ENCODE assay signal across 8 cellular contexts in the genomic region with DNA sequence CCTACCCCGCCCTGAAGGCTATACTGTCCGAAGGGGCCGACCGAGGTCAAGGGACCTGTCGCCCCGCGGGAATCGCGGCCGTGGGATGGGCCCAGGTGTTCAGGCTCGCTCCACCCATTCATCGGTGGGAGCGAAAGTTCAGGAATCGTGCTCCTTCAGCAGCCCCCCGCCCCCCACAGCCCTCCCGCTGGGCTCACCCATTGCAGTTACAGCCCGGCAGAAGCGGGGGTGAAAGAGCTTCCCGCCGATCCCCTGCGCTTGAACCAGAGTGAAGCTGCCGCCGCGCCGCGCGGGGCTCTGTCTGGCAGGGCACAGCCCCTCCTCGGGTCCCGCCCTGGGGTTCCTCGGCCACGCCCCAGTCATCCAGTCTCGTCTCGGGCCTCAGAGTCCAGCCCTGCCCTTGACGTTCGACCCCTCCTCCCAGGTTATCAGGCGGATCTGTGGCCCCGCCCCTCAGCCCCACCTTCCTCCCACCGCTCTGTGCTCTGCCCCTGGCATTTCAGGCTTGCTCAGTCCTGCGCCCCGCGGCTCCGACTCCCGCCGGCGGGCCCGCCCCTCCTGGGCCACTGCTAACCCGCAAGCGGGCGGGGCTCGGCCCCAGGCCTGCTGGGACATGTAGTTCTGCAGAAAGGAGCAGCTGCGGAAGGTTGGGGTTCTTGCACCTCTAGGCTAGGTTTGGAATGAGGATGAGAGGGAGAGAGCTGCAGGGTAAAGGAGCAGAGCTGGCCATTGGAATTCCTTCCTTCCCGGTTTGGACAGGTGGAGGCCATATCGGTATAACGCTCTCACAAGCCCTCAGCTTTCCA. TPM values are rescaled to one million over a fixed set of nuclear protein-coding genes. Genes with fewer than 3 reads are reported as not detected.
DNase-seq lines count a peak whose midpoint lies in the region; ATAC-seq and TF ChIP-seq lines count a peak whose summit lies in the region.

Gene MYORG, minus strand, starts transcription at position 303 of the 806 bp plus-strand sequence. CDS start 3,955 bp downstream, outside the sequence.

- ATAC-seq in stimulated activated naive CD8-positive, alpha-beta T cell treated with anti-CD3 and anti-CD28 coated beads, Interleukin-15, amount 100 ng/mL, for 72 hours, result peak; percentile 87

- TF ChIP-seq CTCF in RWPE1 (conservative IDR thresholded peaks at IDR 0.05; ENCODE audit: low read depth), result no peak
- no peak for TF ChIP-seq CTCF in nephron progenitor cell (IDR thresholded peaks at IDR 0.05)

- DNase-seq in EL (peak; percentile 95), GOT3 (lab: John Stamatoyannopoulos, UW) (peak; percentile 46), LHCN-M2 (ENCODE audit: low read depth) (peak; percentile 91), RWPE1 (ENCODE audit: low spot score) (peak; percentile 100), fibroblast of the conjunctiva (ENCODE audit: low read depth) (peak; percentile 64), nephron progenitor cell (peak; percentile 97)
- DNase-seq in activated T-helper 9 cell treated with anti-CD3 and anti-CD28 coated beads, Interleukin-2, amount 50 U/mL, for 16 hours (ENCODE audit: low read depth), result peak; percentile 95
- peak; percentile 96 to 97 for DNase-seq in stimulated activated naive CD8-positive, alpha-beta T cell treated with anti-CD3 and anti-CD28 coated beads, Interleukin-15, amount 100 ng/mL, for 72 hours

- H3K9me3 Mint-ChIP-seq in nephron progenitor cell, result peaks cover 7% of the 10 kb centered on the region
- no peaks in the 10 kb centered on the region for H3K9me3 Mint-ChIP-seq in stimulated activated naive CD8-positive, alpha-beta T cell treated with anti-CD3 and anti-CD28 coated beads, Interleukin-15, amount 100 ng/mL, for 72 hours

- peak within 1 kb of the TSS; percentile 87 for H3K4me3 Mint-ChIP-seq in nephron progenitor cell
- peak within 1 kb of the TSS; percentile 89 to 93 for H3K4me3 Mint-ChIP-seq in stimulated activated naive CD8-positive, alpha-beta T cell treated with anti-CD3 and anti-CD28 coated beads, Interleukin-15, amount 100 ng/mL, for 72 hours

- CTCF ChIA-PET in RWPE1 (lab: Yijun Ruan, JAX), result interaction anchor here (0.5 to 6.2 kb wide), 8 partner anchors 13 to 1385 kb away, joined by 3 to 54 read pairs (median 4); no protein-coding TSS in a partner anchor

- no peak within 1 kb of the TSS for H3K27ac Mint-ChIP-seq in nephron progenitor cell
- peak within 1 kb of the TSS in 1 of 2 donors; percentile 69 for H3K27ac Mint-ChIP-seq in stimulated activated naive CD8-positive, alpha-beta T cell treated with anti-CD3 and anti-CD28 coated beads, Interleukin-15, amount 100 ng/mL, for 72 hours

- peak within 1 kb of the TSS; percentile 77 for H3K27ac ChIP-seq in RWPE1

- POLR2A ChIA-PET in RWPE1 (lab: Yijun Ruan, JAX; ENCODE audit: low non-redundant PET), result interaction anchor here (0.6 to 1.9 kb wide), 3 partner anchors 43 to 1199 kb away, joined by 3 to 6 read pairs (median 4); no protein-coding TSS in a partner anchor

- peaks cover 13% of the 10 kb centered on the region for H3K36me3 Mint-ChIP-seq in nephron progenitor cell (ENCODE audit: low read depth)

- peaks cover 68% of the 10 kb centered on the region for H3K27me3 Mint-ChIP-seq in nephron progenitor cell (ENCODE audit: low read depth, poor library complexity)
- peaks cover 8% of the 10 kb centered on the region for H3K27me3 Mint-ChIP-seq in stimulated activated naive CD8-positive, alpha-beta T cell treated with anti-CD3 and anti-CD28 coated beads, Interleukin-15, amount 100 ng/mL, for 72 hours

- peaks cover 49% of the 10 kb centered on the region for H3K4me1 Mint-ChIP-seq in nephron progenitor cell
- peaks cover 58% of the 10 kb centered on the region for H3K4me1 Mint-ChIP-seq in stimulated activated naive CD8-positive, alpha-beta T cell treated with anti-CD3 and anti-CD28 coated beads, Interleukin-15, amount 100 ng/mL, for 72 hours

RNA-seq across cellular contexts. Expression of gene MYORG, which starts in this region (rescaled TPM):
- 1.2 and 1.5 TPM in 2 replicates for total RNA-seq in LHCN-M2 (2014; rRNA removed)
- polyA plus RNA-seq in LHCN-M2 (2012), result 1.9 TPM

Comparison
In these comparisons a context has a peak if more than half of its experiments do, and no peak if none do; other contexts are left out.
1. Peak in every context shown above with its lines: DNase-seq, ATAC-seq and H3K27ac ChIP-seq.
2. DNase-seq: peak in every context shown above with its lines; median percentile 100 in RWPE1; 97 in nephron progenitor cell; 96 in stimulated activated naive CD8-positive, alpha-beta T cell treated with anti-CD3 and anti-CD28 coated beads, Interleukin-15, amount 100 ng/mL, for 72 hours; 95 in EL; 95 in activated T-helper 9 cell treated with anti-CD3 and anti-CD28 coated beads, Interleukin-2, amount 50 U/mL, for 16 hours; 91 in LHCN-M2; 64 in fibroblast of the conjunctiva; 46 in GOT3.